ENCODE assay signal across 8 cellular contexts in the genomic region with DNA sequence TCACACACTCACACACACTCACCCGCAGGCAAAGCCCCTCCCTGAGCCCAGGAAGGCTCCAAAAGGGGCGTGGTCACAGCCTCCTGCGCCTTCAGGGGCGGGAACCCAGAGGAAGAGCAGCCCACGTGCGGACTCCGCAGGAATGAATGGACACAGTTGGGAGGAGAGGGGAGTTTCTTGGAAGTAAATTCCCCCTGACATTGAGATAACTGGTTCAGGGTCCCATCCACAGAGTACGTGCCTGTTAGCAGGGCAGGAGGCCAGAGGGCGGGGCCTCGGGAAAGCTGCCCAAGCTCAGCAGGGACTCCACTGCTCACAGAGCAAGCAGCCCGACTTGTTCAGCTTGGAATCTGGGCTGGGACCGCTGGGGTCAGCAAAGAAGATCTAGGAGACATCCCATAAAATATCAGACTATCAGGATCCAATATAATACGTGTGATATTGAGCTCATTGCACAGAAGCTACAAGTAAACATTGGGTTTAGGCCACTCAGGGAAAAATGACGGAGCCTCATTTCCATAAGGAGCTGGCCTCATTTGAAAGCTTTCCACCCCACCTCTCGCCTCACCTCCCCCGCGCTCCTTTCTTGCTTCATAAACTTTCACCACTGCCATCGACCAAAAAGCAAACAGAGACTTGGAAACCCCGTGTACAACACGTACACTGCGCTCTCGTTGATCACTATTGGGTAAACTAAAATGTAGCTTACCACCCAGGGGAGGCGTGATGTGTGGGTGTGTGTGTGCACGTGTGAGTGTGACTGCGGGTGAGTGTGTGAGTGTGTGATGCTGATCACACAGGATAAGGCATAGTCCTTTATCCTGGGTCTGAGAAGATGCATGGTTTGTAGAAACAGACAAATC. TPM values are rescaled to one million over a fixed set of nuclear protein-coding genes. Genes with fewer than 3 reads are reported as not detected.
A peak's percentile ranks its signal among the peaks of the same experiment; 100 is the strongest.
DNase-seq lines count a peak whose midpoint lies in the region; ATAC-seq and TF ChIP-seq lines count a peak whose summit lies in the region.

No MANE protein-coding gene starts in this region.

- peaks cover 31% of the 10 kb centered on the region for H3K4me1 Mint-ChIP-seq in osteocyte (ENCODE audit: unreplicated experiment)

- H3K9me3 Mint-ChIP-seq in osteocyte (ENCODE audit: unreplicated experiment), result no peaks in the 10 kb centered on the region

- peak overlapping the region; percentile 14 for H3K4me3 ChIP-seq in fibroblast of pulmonary artery (replicated peaks; ENCODE audit: low read depth, low read length)

- TF ChIP-seq CTCF in fibroblast of pulmonary artery (IDR thresholded peaks at IDR 0.05; ENCODE audit: low read length, missing control alignments) (no peak), osteocyte (IDR thresholded peaks at IDR 0.05) (no peak)

- no peaks in the 10 kb centered on the region for H3K27me3 Mint-ChIP-seq in osteocyte (ENCODE audit: unreplicated experiment)

- H3K4me3 Mint-ChIP-seq in osteocyte (ENCODE audit: unreplicated experiment), result peak overlapping the region; percentile 1

- DNase-seq in DMS79 treated with DMSO at 0.1 percent for 48 hours (lab: John Stamatoyannopoulos, UW) (peak; percentile 57), NCI-H446 treated with DMSO at 0.1 percent for 48 hours (lab: John Stamatoyannopoulos, UW) (peak; percentile 16), fibroblast of pulmonary artery (ENCODE audit: low read depth) (peak; percentile 75), osteocyte (ENCODE audit: extremely low spot score, unreplicated experiment) (no peak), dermis blood vessel endothelial cell (no peak)

- no peaks in the 10 kb centered on the region for H3K36me3 Mint-ChIP-seq in osteocyte (ENCODE audit: unreplicated experiment)

- ATAC-seq in HG03439 (IDR thresholded peaks at IDR 0.05; ENCODE audit: unreplicated experiment), result no peak
- no peak for ATAC-seq in HG02884 (IDR thresholded peaks at IDR 0.05; ENCODE audit: unreplicated experiment)
- ATAC-seq in HG03159 (IDR thresholded peaks at IDR 0.05; ENCODE audit: unreplicated experiment), result no peak

- no peak overlapping the region for H3K27ac Mint-ChIP-seq in osteocyte (ENCODE audit: unreplicated experiment)

RNA-seq across cellular contexts. Expression of gene TM2D3, which starts 36.0 kb away (rescaled TPM):
- total RNA-seq in osteocyte, result 55.3 and 59.6 TPM in 2 replicates
- total RNA-seq in dermis blood vessel endothelial cell, result 31.0 and 44.4 TPM in 2 replicates

Comparison
In these comparisons a context has a peak if more than half of its experiments do, and no peak if none do; other contexts are left out.
1. DNase-seq: peak in DMS79 treated with DMSO at 0.1 percent for 48 hours (single experiment), NCI-H446 treated with DMSO at 0.1 percent for 48 hours (single experiment) and fibroblast of pulmonary artery (single experiment); none in osteocyte (single experiment) and dermis blood vessel endothelial cell (single experiment).